ENCODE assay signal across 22 cellular contexts in the genomic region with DNA sequence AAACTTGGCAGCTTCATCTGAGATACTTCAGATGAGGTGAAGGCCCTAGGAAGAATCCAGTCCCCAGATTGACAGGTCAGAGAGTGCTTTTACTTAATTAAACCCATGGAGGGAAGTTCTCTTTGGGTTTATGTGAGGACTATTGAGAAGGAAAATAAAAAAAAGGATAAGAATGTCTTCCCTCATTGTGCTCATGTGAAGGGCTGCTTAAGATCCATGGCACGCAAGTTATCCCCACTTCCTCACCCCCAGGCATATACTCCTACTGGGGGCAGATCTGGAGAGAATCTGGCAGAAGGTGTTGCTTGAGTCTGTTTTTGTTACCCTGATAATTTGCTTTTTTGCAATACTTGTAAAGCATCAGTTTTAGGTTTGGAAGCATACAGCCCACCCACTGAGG.
DNase-seq lines count a peak whose midpoint lies in the region; ATAC-seq and TF ChIP-seq lines count a peak whose summit lies in the region.
"Had no signal": no experiment of that assay in that cellular context is flagged by ENCODE, and none has a peak within 500 bp of the region (broad histone marks: within the 10 kb centered on the region; RNA-seq: fewer than 3 reads in every experiment).

No MANE protein-coding gene starts in this region.

- H4K20me1 ChIP-seq in GM23338 (replicated peaks; ENCODE audit: insufficient read depth), result no peaks in the 10 kb centered on the region
- H4K20me1 ChIP-seq in neural progenitor cell (ENCODE audit: low read depth), result no peaks in the 10 kb centered on the region
- H4K20me1 ChIP-seq in smooth muscle cell (ENCODE audit: low read depth), result no peaks in the 10 kb centered on the region
- H4K20me1 ChIP-seq: BLaER1 treated with 17β-estradiol and CSF1 and Interleukin-3, amounts not matched to agents 10 nM and 100 nM had no signal

- TF ChIP-seq CTCF in GM23338 (conservative IDR thresholded peaks at IDR 0.05; ENCODE audit: low read depth in 2 of 2) (no peak), neural progenitor cell (IDR thresholded peaks at IDR 0.05) (no peak), smooth muscle cell (IDR thresholded peaks at IDR 0.05; ENCODE audit: borderline replicate concordance, insufficient read depth, poor library complexity, severe bottlenecking) (no peak)

- no peak overlapping the region for H3K27ac ChIP-seq in GM23338 (ENCODE audit: low read depth)
- no peak overlapping the region for H3K27ac ChIP-seq in SK-N-MC
- no peak overlapping the region for H3K27ac ChIP-seq in neural progenitor cell
- no peak overlapping the region for H3K27ac ChIP-seq in smooth muscle cell (ENCODE audit: low read depth)
- H3K27ac ChIP-seq: A549; BLaER1 treated with 17β-estradiol and CSF1 and Interleukin-3, amounts not matched to agents 10 nM and 100 nM; GM23248 had no signal

- in situ Hi-C loops in G401 (cut with HindIII; ENCODE audit: low sequenced_read_pairs), result no loop called here

- DNase-seq in GM23338 (ENCODE audit: low spot score), result no peak
- DNase-seq in SK-N-MC (ENCODE audit: low read depth, low spot score), result peak; percentile 42
- DNase-seq in neural progenitor cell (ENCODE audit: low spot score), result no peak
- DNase-seq in smooth muscle cell (lab: John Stamatoyannopoulos, UW; ENCODE audit: unreplicated experiment), result no peak
- no peak for DNase-seq in G401 (ENCODE audit: low spot score)
- DNase-seq: 8988T; ACHN; AML-193; BE2C; Calu3; CD4-positive, alpha-beta T cell; CD8-positive, alpha-beta memory T cell; COR-L47; DMS53; DMS79 treated with DMSO at 0.1 percent for 48 hours; GM23248; H9 had no signal

- no peaks in the 10 kb centered on the region for H3K9me3 Mint-ChIP-seq in GM23338
- no peaks in the 10 kb centered on the region for H3K9me3 Mint-ChIP-seq in neural progenitor cell
- H3K9me3 Mint-ChIP-seq: H9 had no signal

- WGBS in smooth muscle cell (ENCODE audit: low lambda C conversion rate), result 92% methylated on average over 1 of the region's 1 CpG

- H2AFZ ChIP-seq in GM23338 (0 out of 2 replicates have a peak overlapping the region, but pooled peaks have one; percentile 15), neural progenitor cell (replicated peaks) (peak overlapping the region; percentile 9), smooth muscle cell (ENCODE audit: low read depth) (no peak overlapping the region)
- H2AFZ ChIP-seq: GM23248 had no signal

- no peak overlapping the region for H3K27ac Mint-ChIP-seq in GM23338
- no peak overlapping the region for H3K27ac Mint-ChIP-seq in neural progenitor cell
- H3K27ac Mint-ChIP-seq: CD14-positive monocyte; CD4-positive, alpha-beta T cell; CD8-positive, alpha-beta memory T cell; H9 had no signal

- no peaks in the 10 kb centered on the region for H3K9me3 ChIP-seq in SK-N-MC (ENCODE audit: low read depth, low read length)
- H3K9me3 ChIP-seq in neural progenitor cell (ENCODE audit: low read depth), result no peaks in the 10 kb centered on the region
- no peaks in the 10 kb centered on the region for H3K9me3 ChIP-seq in smooth muscle cell (replicated peaks; ENCODE audit: low read depth)
- H3K9me3 ChIP-seq: A549; BE2C; BLaER1 treated with 17β-estradiol and CSF1 and Interleukin-3, amounts not matched to agents 10 nM and 100 nM had no signal

- H3K36me3 ChIP-seq in GM23338 (ENCODE audit: insufficient read depth), result no peaks in the 10 kb centered on the region
- H3K36me3 ChIP-seq in SK-N-MC (ENCODE audit: insufficient read depth, low read length), result no peaks in the 10 kb centered on the region
- H3K36me3 ChIP-seq in neural progenitor cell, result no peaks in the 10 kb centered on the region
- H3K36me3 ChIP-seq in smooth muscle cell (ENCODE audit: low read depth), result no peaks in the 10 kb centered on the region
- H3K36me3 ChIP-seq: BE2C; BLaER1 treated with 17β-estradiol and CSF1 and Interleukin-3, amounts not matched to agents 10 nM and 100 nM had no signal

- ATAC-seq in GM23338 (no peak), GM18909 (IDR thresholded peaks at IDR 0.05; ENCODE audit: poor library complexity, unreplicated experiment) (no peak)
- ATAC-seq: A549, HCT116 had no signal

- H3K4me3 ChIP-seq in GM23338 (no peak overlapping the region), SK-N-MC (no peak overlapping the region), neural progenitor cell (no peak overlapping the region), smooth muscle cell (no peak overlapping the region)
- H3K4me3 ChIP-seq: A549; BLaER1 treated with 17β-estradiol and CSF1 and Interleukin-3, amounts not matched to agents 10 nM and 100 nM; GM23248 had no signal

- H3K36me3 Mint-ChIP-seq in GM23338 (ENCODE audit: low read depth) (no peaks in the 10 kb centered on the region), neural progenitor cell (no peaks in the 10 kb centered on the region)
- H3K36me3 Mint-ChIP-seq: CD14-positive monocyte; CD8-positive, alpha-beta memory T cell had no signal

- H3K9ac ChIP-seq in SK-N-MC (ENCODE audit: insufficient read length) (no peak overlapping the region), neural progenitor cell (no peak overlapping the region), smooth muscle cell (ENCODE audit: low read depth) (no peak overlapping the region)
- H3K9ac ChIP-seq: BLaER1 treated with 17β-estradiol and CSF1 and Interleukin-3, amounts not matched to agents 10 nM and 100 nM; GM23248 had no signal

- H3F3A ChIP-seq in GM23338 (replicated peaks; ENCODE audit: low read depth) (no peaks in the 10 kb centered on the region), neural progenitor cell (ENCODE audit: low read depth) (no peaks in the 10 kb centered on the region), smooth muscle cell (ENCODE audit: low read depth) (no peaks in the 10 kb centered on the region)

- no peaks in the 10 kb centered on the region for H3K4me1 ChIP-seq in GM23338 (ENCODE audit: insufficient read depth)
- peaks cover 6% of the 10 kb centered on the region for H3K4me1 ChIP-seq in neural progenitor cell
- no peaks in the 10 kb centered on the region for H3K4me1 ChIP-seq in smooth muscle cell (ENCODE audit: low read depth)
- H3K4me1 ChIP-seq: A549; BE2C; BLaER1 treated with 17β-estradiol and CSF1 and Interleukin-3, amounts not matched to agents 10 nM and 100 nM had no signal

- H3K4me1 Mint-ChIP-seq in GM23338 (no peaks in the 10 kb centered on the region), neural progenitor cell (peaks cover 4% of the 10 kb centered on the region)
- H3K4me1 Mint-ChIP-seq: CD14-positive monocyte; CD8-positive, alpha-beta memory T cell had no signal

- H3K27me3 ChIP-seq in GM23338 (ENCODE audit: insufficient read depth), result no peaks in the 10 kb centered on the region
- H3K27me3 ChIP-seq in neural progenitor cell, result no peaks in the 10 kb centered on the region
- no peaks in the 10 kb centered on the region for H3K27me3 ChIP-seq in smooth muscle cell (ENCODE audit: low read depth)
- H3K27me3 ChIP-seq: BE2C; BLaER1 treated with 17β-estradiol and CSF1 and Interleukin-3, amounts not matched to agents 10 nM and 100 nM had no signal

- no peaks in the 10 kb centered on the region for H3K9me2 ChIP-seq in GM23338 (ENCODE audit: insufficient read depth)

- H3K4me3 Mint-ChIP-seq in GM23338 (no peak overlapping the region), neural progenitor cell (no peak overlapping the region)
- H3K4me3 Mint-ChIP-seq: CD14-positive monocyte; CD4-positive, alpha-beta T cell; CD8-positive, alpha-beta memory T cell; H9 had no signal

- H3K4me2 ChIP-seq in GM23338 (no peak overlapping the region), neural progenitor cell (no peak overlapping the region), smooth muscle cell (no peak overlapping the region)
- H3K4me2 ChIP-seq: A549; BLaER1 treated with 17β-estradiol and CSF1 and Interleukin-3, amounts not matched to agents 10 nM and 100 nM had no signal

- no peaks in the 10 kb centered on the region for H3K27me3 Mint-ChIP-seq in GM23338 (ENCODE audit: insufficient read depth, low read depth, poor library complexity)
- H3K27me3 Mint-ChIP-seq in neural progenitor cell (ENCODE audit: insufficient read depth, low read depth), result no peaks in the 10 kb centered on the region
- H3K27me3 Mint-ChIP-seq: CD4-positive, alpha-beta T cell had no signal

- no peaks in the 10 kb centered on the region for H3K79me2 ChIP-seq in GM23338 (replicated peaks; ENCODE audit: insufficient read depth)
- no peaks in the 10 kb centered on the region for H3K79me2 ChIP-seq in neural progenitor cell (ENCODE audit: low read depth)
- no peaks in the 10 kb centered on the region for H3K79me2 ChIP-seq in smooth muscle cell (ENCODE audit: low read depth)

TF ChIP-seq in GM23338, 12 proteins besides CTCF, POLR2A, EP300 and RAD21:
- no peak for TF ChIP-seq JUNB (IDR thresholded peaks at IDR 0.05; ENCODE audit: unreplicated experiment)
- TF ChIP-seq STAT1 (IDR thresholded peaks at IDR 0.05; ENCODE audit: unreplicated experiment), result no peak
- no peak for TF ChIP-seq NANOG (IDR thresholded peaks at IDR 0.05; ENCODE audit: borderline replicate concordance)
- TF ChIP-seq, protein P1, sequence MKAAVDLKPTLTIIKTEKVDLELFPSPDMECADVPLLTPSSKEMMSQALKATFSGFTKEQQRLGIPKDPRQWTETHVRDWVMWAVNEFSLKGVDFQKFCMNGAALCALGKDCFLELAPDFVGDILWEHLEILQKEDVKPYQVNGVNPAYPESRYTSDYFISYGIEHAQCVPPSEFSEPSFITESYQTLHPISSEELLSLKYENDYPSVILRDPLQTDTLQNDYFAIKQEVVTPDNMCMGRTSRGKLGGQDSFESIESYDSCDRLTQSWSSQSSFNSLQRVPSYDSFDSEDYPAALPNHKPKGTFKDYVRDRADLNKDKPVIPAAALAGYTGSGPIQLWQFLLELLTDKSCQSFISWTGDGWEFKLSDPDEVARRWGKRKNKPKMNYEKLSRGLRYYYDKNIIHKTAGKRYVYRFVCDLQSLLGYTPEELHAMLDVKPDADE (IDR thresholded peaks at IDR 0.05), result no peak
- TF ChIP-seq ZNF331 (CRISPR knock-in tag; IDR thresholded peaks at IDR 0.05; ENCODE audit: low read depth), result no peak
TF ChIP-seq in GM23338: peak in this region for 0.
